ENCODE assay signal across 8 cellular contexts in the genomic region with DNA sequence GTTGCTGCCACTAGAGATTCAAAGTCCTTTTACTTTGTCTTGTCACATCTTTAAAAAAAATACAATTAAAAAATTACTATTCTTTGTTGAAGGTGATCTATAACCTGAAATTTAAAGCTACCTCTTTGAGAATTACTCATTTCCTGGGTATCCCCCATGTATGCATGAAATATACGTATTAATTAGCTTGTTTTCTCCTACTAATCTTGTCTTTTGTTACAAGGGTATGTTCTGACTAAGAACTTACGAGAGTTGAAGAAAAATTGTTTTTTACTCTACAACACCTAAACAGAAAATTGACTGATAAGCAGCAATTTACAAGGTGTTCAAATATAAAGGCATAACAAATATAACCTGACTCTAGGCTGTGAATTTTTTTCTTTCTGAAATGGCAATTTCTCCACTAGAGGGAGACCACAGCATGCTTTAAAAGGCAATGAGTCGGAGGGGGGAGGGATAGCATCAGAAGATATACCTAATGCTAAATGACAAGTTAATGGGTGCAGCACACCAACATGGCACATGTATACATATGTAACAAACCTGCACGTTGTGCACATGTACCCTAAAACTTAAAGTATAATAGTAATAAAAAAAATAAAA.
DNase-seq lines count a peak whose midpoint lies in the region; TF ChIP-seq lines count a peak whose summit lies in the region.

No MANE protein-coding gene starts in this region.

- CTCF ChIA-PET in BJ (lab: Yijun Ruan, JAX) = interaction anchor here (0.7 to 1.0 kb wide), 3 partner anchors 9 to 13 kb away, joined by 3 to 4 read pairs (median 3); no protein-coding TSS in a partner anchor

- POLR2A ChIA-PET in BJ (lab: Charles Lee) = no interaction called here

- DNase-seq in BJ (ENCODE audit: low read depth) (no peak), HAP-1 (ENCODE audit: low spot score in 2 of 2) (peak; percentile 18 to 51), SK-N-DZ (ENCODE audit: low spot score) (peak; percentile 21), iPS-NIHi11 (ENCODE audit: low spot score) (peak; percentile 5), ureter (ENCODE audit: low spot score) (no peak), GM10266 (ENCODE audit: extremely low spot score) (no peak)
- no peak for DNase-seq in stimulated activated CD4-positive, alpha-beta T cell treated with anti-CD3 and anti-CD28 coated beads, Interleukin-2, amount 100 ng/mL, for 24 hours
- no peak for DNase-seq in stimulated activated CD4-positive, alpha-beta T cell treated with anti-CD3 and anti-CD28 coated beads, Interleukin-12 subunit alpha, Interleukin-12 subunit beta, amount 100 ng/mL, for 4 hours

- in situ Hi-C loops in HAP-1 (cut with MboI; ENCODE audit: low sequenced_read_pairs) = loop anchor here (25.0 kb wide), 3 partner anchors 629 to 1204 kb away; no protein-coding TSS in a partner anchor

- H3K4me3 ChIP-seq in BJ (ENCODE audit: low read depth, low read length) = no peak overlapping the region
- H3K4me3 ChIP-seq in HAP-1 = no peak overlapping the region

- H3K9me3 ChIP-seq in HAP-1 = no peaks in the 10 kb centered on the region

- H3K27me3 ChIP-seq in BJ (ENCODE audit: control insufficient read depth, insufficient read depth, low read length) (no peaks in the 10 kb centered on the region), HAP-1 (ENCODE audit: low read depth) (no peaks in the 10 kb centered on the region)

- H3K36me3 ChIP-seq in BJ (ENCODE audit: control insufficient read depth, insufficient read depth, low read length) = no peaks in the 10 kb centered on the region
- H3K36me3 ChIP-seq in HAP-1 (replicated peaks) = no peaks in the 10 kb centered on the region; the same call in 1 of the 2 replicates

- no peaks in the 10 kb centered on the region for H3K4me1 ChIP-seq in HAP-1

- peak; percentile 51 for TF ChIP-seq CTCF in BJ (IDR thresholded peaks at IDR 0.05; ENCODE audit: insufficient read depth, low read depth, low read length)
- TF ChIP-seq CTCF in GM10266 (IDR thresholded peaks at IDR 0.05; ENCODE audit: control insufficient read depth, insufficient read depth, low read depth, missing control alignments) = no peak

Comparison
In these comparisons a context has a peak if more than half of its experiments do, and no peak if none do; other contexts are left out.
1. DNase-seq: peak in HAP-1 (2 of 2), SK-N-DZ (single experiment) and iPS-NIHi11 (single experiment); none in BJ (single experiment), ureter (single experiment), stimulated activated CD4-positive, alpha-beta T cell treated with anti-CD3 and anti-CD28 coated beads, Interleukin-2, amount 100 ng/mL, for 24 hours (0 of 2), stimulated activated CD4-positive, alpha-beta T cell treated with anti-CD3 and anti-CD28 coated beads, Interleukin-12 subunit alpha, Interleukin-12 subunit beta, amount 100 ng/mL, for 4 hours (single experiment) and GM10266 (single experiment).